In the genomic region with DNA sequence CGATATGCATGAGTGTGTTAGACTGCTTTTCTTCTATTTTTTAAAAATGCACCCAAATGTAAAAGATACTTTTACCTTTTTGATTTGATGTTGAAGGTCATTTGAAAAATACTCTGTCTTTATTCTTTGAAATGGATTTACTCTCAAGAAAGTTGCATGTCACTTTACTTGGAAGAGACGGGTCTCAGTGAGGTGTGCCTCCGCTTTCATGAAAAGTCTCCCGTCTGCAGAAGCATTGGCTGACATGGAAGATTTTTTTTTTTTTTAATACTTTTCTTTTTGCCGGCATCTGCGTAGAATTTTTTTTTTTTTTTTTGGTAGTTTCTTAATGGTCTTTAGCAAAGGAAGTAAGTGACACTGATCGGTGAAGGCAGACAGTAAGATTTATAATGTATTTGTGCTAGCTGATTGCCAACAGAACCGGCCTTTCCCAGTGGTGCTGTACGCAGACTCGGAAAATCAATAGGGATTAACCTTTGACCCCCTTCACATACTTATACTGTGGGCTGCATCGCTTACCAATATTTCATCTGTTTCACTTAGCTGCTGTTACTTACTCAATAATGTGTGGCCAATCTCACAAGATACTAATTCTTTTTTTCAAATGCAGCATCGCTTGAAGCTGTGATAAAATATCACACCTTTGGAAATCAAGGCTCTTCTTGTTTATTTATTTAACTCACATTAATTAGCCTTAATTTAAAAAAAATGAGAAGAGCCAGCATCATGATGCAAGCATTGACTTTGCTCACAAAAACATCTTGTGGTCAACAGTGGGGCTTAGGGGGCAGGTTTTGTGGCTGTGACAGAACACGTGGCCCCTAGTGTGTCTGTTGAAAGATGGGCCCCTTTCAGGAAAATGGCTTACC, we compare ENCODE assay signal across 22 cellular contexts.
A peak's percentile ranks its signal among the peaks of the same experiment; 100 is the strongest.
DNase-seq lines count a peak whose midpoint lies in the region; ATAC-seq and TF ChIP-seq lines count a peak whose summit lies in the region.
"Had no signal": no experiment of that assay in that cellular context is flagged by ENCODE, and none has a peak within 500 bp of the region (broad histone marks: within the 10 kb centered on the region; RNA-seq: fewer than 3 reads in every experiment).

No MANE protein-coding gene starts in this region.

- H3K4me1 ChIP-seq in liver (ENCODE audit: control insufficient read depth in 4 of 4, insufficient read depth in 4 of 4, low read length in 3 of 4) (peaks cover 6 to 28% (median 20%) of the 10 kb centered on the region in 4 donors), PC-3 (ENCODE audit: insufficient read depth, low read length) (no peaks in the 10 kb centered on the region), Caco-2 (no peaks in the 10 kb centered on the region)
- H3K4me1 ChIP-seq: SJCRH30 had no signal

- WGBS in liver: 53% methylated on average over 13 of the region's 13 CpGs

- no peak overlapping the region for H3K4me2 ChIP-seq in PC-3 (ENCODE audit: low read length)

- TF ChIP-seq RAD21 in liver (IDR thresholded peaks at IDR 0.05): peak in 1 of 2 donors; percentile 41

- no peak overlapping the region for H3K4me3 ChIP-seq in liver (ENCODE audit: low read depth in 1 of 3, low read length in 3 of 3)
- H3K4me3 ChIP-seq in PC-3 (ENCODE audit: low read length): no peak overlapping the region
- no peak overlapping the region for H3K4me3 ChIP-seq in Caco-2 (ENCODE audit: low read depth, low read length)
- H3K4me3 ChIP-seq: MG63, SJCRH30 had no signal

- H3K36me3 ChIP-seq in liver (ENCODE audit: control insufficient read depth in 4 of 4, insufficient read depth in 3 of 4, low read depth in 1 of 4, low read length in 3 of 4) (no peaks in the 10 kb centered on the region), PC-3 (ENCODE audit: low read depth, low read length) (no peaks in the 10 kb centered on the region), Caco-2 (ENCODE audit: control insufficient read depth, insufficient read depth, low read length) (no peaks in the 10 kb centered on the region)
- H3K36me3 ChIP-seq: MG63, SJCRH30 had no signal

- H3K36me3 Mint-ChIP-seq in Caco-2 (ENCODE audit: insufficient read depth, unreplicated experiment): no peaks in the 10 kb centered on the region
- no peaks in the 10 kb centered on the region for H3K36me3 Mint-ChIP-seq in naive thymus-derived CD8-positive, alpha-beta T cell
- H3K36me3 Mint-ChIP-seq: CD14-positive monocyte had no signal

- CTCF ChIA-PET in PC-3 (lab: Charles Lee) (no interaction called here), Caco-2 (lab: Charles Lee) (no interaction called here)

- ATAC-seq in PC-3: no peak
- ATAC-seq in naive thymus-derived CD8-positive, alpha-beta T cell: no peak
- no peak for ATAC-seq in GM21381 (IDR thresholded peaks at IDR 0.05; ENCODE audit: unreplicated experiment)
- ATAC-seq: Panc1 had no signal

- TF ChIP-seq CTCF in liver (IDR thresholded peaks at IDR 0.05; ENCODE audit: low read depth, low read length, missing input control) (no peak), PC-3 (conservative IDR thresholded peaks at IDR 0.05; ENCODE audit: low read depth, low read length) (no peak), Caco-2 (IDR thresholded peaks at IDR 0.05; ENCODE audit: insufficient read depth in 1 of 2, low read depth in 1 of 2, low read length in 1 of 2, severe bottlenecking in 1 of 2, unreplicated experiment in 1 of 2) (no peak)

- no peaks in the 10 kb centered on the region for H4K20me1 ChIP-seq in PC-3 (ENCODE audit: low read length)

- no peaks in the 10 kb centered on the region for H3F3A ChIP-seq in PC-3 (ENCODE audit: low read length, unreplicated experiment)

- DNase-seq in NCI-H146 (lab: John Stamatoyannopoulos, UW): peak; percentile 19
- no peak for DNase-seq in NCI-H146 treated with DMSO at 0.1 percent for 48 hours (lab: John Stamatoyannopoulos, UW; ENCODE audit: unreplicated experiment)
- DNase-seq in NOMO-1 (lab: John Stamatoyannopoulos, UW; ENCODE audit: unreplicated experiment in 2 of 2): peak; percentile 37 to 43
- DNase-seq in PC-3: no peak
- no peak for DNase-seq in Caco-2
- no peak for DNase-seq in naive thymus-derived CD8-positive, alpha-beta T cell
- DNase-seq: 8988T, DMS 273 treated with DMSO at 0.1 percent for 48 hours, DND-41, H7, Kasumi-1, MG63, NCI-H2029, NCI-H2171, NCI-H446 treated with DMSO at 0.1 percent for 48 hours, NCI-H69, SJCRH30 had no signal

- no peak overlapping the region for H3K27ac Mint-ChIP-seq in Caco-2 (ENCODE audit: unreplicated experiment)
- H3K27ac Mint-ChIP-seq in naive thymus-derived CD8-positive, alpha-beta T cell: no peak overlapping the region
- H3K27ac Mint-ChIP-seq: CD14-positive monocyte had no signal

- intact Hi-C loops in PC-3 (cut with micrococcal nuclease): no loop called here
- intact Hi-C loops in Caco-2 (cut with micrococcal nuclease; ENCODE audit: unreplicated experiment): no loop called here

- no peaks in the 10 kb centered on the region for H3K9me3 Mint-ChIP-seq in Caco-2 (ENCODE audit: unreplicated experiment)
- peaks cover 0 to 3% (median 0%) of the 10 kb centered on the region in 9 donors for H3K9me3 Mint-ChIP-seq in naive thymus-derived CD8-positive, alpha-beta T cell

- BruUV-seq in PC-3 (replicated peaks; lab: Mats Ljungman, UMichigan) (no TSS peak), Caco-2 (replicated peaks; lab: Mats Ljungman, UMichigan) (no TSS peak)

- H3K4me1 Mint-ChIP-seq in Caco-2 (ENCODE audit: low read depth, unreplicated experiment): peaks cover 6% of the 10 kb centered on the region
- peaks cover 0 to 2% (median 0%) of the 10 kb centered on the region in 4 donors for H3K4me1 Mint-ChIP-seq in naive thymus-derived CD8-positive, alpha-beta T cell

- POLR2A ChIA-PET in PC-3 (lab: Charles Lee; ENCODE audit: unreplicated experiment) (no interaction called here), Caco-2 (lab: Charles Lee) (no interaction called here)
- POLR2A ChIA-PET in naive thymus-derived CD8-positive, alpha-beta T cell (lab: Charles Lee): no interaction called here

- H3K9ac ChIP-seq in liver (ENCODE audit: low read depth in 1 of 2, low read length in 2 of 2) (no peak overlapping the region), PC-3 (ENCODE audit: low read length) (no peak overlapping the region)

- H3K27ac ChIP-seq in liver (ENCODE audit: low read depth in 1 of 2, low read length in 2 of 2): no peak overlapping the region
- no peak overlapping the region for H3K27ac ChIP-seq in PC-3 (ENCODE audit: low read length)
- H3K27ac ChIP-seq: HL-60, SJCRH30 had no signal

- H3K9me2 ChIP-seq in PC-3 (replicated peaks; ENCODE audit: low read length): no peaks in the 10 kb centered on the region

- H2AFZ ChIP-seq in PC-3 (ENCODE audit: low read length): no peak overlapping the region

- H3K9me3 ChIP-seq in liver (ENCODE audit: control insufficient read depth in 4 of 4, low read length in 3 of 4) (no peaks in the 10 kb centered on the region), PC-3 (ENCODE audit: low read length) (no peaks in the 10 kb centered on the region), Caco-2 (no peaks in the 10 kb centered on the region)
- H3K9me3 ChIP-seq: MG63, SJCRH30 had no signal

- H3K27me3 Mint-ChIP-seq in Caco-2 (ENCODE audit: insufficient read depth, unreplicated experiment): no peaks in the 10 kb centered on the region
- no peaks in the 10 kb centered on the region for H3K27me3 Mint-ChIP-seq in naive thymus-derived CD8-positive, alpha-beta T cell

- H3K27me3 ChIP-seq in liver (ENCODE audit: control insufficient read depth in 4 of 4, insufficient read depth in 4 of 4, low read length in 3 of 4): no peaks in the 10 kb centered on the region
- no peaks in the 10 kb centered on the region for H3K27me3 ChIP-seq in PC-3 (ENCODE audit: low read length)
- H3K27me3 ChIP-seq in Caco-2 (replicated peaks; ENCODE audit: control insufficient read depth, insufficient read depth, low read length): no peaks in the 10 kb centered on the region
- H3K27me3 ChIP-seq: MG63, SJCRH30 had no signal

- H3K79me2 ChIP-seq in PC-3 (ENCODE audit: low read length): no peaks in the 10 kb centered on the region

- no peak overlapping the region for H3K4me3 Mint-ChIP-seq in Caco-2 (ENCODE audit: unreplicated experiment)
- H3K4me3 Mint-ChIP-seq in naive thymus-derived CD8-positive, alpha-beta T cell: no peak overlapping the region
- H3K4me3 Mint-ChIP-seq: CD14-positive monocyte had no signal

TF ChIP-seq in liver, 16 proteins besides CTCF, POLR2A, EP300 and RAD21 (continues in another document):
- TF ChIP-seq, protein P1, sequence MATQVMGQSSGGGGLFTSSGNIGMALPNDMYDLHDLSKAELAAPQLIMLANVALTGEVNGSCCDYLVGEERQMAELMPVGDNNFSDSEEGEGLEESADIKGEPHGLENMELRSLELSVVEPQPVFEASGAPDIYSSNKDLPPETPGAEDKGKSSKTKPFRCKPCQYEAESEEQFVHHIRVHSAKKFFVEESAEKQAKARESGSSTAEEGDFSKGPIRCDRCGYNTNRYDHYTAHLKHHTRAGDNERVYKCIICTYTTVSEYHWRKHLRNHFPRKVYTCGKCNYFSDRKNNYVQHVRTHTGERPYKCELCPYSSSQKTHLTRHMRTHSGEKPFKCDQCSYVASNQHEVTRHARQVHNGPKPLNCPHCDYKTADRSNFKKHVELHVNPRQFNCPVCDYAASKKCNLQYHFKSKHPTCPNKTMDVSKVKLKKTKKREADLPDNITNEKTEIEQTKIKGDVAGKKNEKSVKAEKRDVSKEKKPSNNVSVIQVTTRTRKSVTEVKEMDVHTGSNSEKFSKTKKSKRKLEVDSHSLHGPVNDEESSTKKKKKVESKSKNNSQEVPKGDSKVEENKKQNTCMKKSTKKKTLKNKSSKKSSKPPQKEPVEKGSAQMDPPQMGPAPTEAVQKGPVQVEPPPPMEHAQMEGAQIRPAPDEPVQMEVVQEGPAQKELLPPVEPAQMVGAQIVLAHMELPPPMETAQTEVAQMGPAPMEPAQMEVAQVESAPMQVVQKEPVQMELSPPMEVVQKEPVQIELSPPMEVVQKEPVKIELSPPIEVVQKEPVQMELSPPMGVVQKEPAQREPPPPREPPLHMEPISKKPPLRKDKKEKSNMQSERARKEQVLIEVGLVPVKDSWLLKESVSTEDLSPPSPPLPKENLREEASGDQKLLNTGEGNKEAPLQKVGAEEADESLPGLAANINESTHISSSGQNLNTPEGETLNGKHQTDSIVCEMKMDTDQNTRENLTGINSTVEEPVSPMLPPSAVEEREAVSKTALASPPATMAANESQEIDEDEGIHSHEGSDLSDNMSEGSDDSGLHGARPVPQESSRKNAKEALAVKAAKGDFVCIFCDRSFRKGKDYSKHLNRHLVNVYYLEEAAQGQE (IDR thresholded peaks at IDR 0.05): peak; percentile 15
- TF ChIP-seq YY1 (IDR thresholded peaks at IDR 0.05) (peak; percentile 28), EGR1 (IDR thresholded peaks at IDR 0.05; ENCODE audit: low read depth in 2 of 2) (no peak), SP1 (IDR thresholded peaks at IDR 0.05) (peak; percentile 70), NR2F2 (IDR thresholded peaks at IDR 0.05) (peak; percentile 77)
- TF ChIP-seq, protein P2, sequence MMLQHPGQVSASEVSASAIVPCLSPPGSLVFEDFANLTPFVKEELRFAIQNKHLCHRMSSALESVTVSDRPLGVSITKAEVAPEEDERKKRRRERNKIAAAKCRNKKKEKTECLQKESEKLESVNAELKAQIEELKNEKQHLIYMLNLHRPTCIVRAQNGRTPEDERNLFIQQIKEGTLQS (IDR thresholded peaks at IDR 0.05): no peak
- TF ChIP-seq, protein P3, sequence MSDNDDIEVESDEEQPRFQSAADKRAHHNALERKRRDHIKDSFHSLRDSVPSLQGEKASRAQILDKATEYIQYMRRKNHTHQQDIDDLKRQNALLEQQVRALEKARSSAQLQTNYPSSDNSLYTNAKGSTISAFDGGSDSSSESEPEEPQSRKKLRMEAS (IDR thresholded peaks at IDR 0.05): peak; percentile 27

Comparison
In these comparisons a context has a peak if more than half of its experiments do, and no peak if none do; other contexts are left out.
1. DNase-seq: peak in NCI-H146 (single experiment) and NOMO-1 (2 of 2); none in NCI-H146 treated with DMSO at 0.1 percent for 48 hours (single experiment), PC-3 (single experiment), Caco-2 (0 of 2) and naive thymus-derived CD8-positive, alpha-beta T cell (0 of 10).